Comparison of ENCODE assay signal across 26 cellular contexts in the genomic region with DNA sequence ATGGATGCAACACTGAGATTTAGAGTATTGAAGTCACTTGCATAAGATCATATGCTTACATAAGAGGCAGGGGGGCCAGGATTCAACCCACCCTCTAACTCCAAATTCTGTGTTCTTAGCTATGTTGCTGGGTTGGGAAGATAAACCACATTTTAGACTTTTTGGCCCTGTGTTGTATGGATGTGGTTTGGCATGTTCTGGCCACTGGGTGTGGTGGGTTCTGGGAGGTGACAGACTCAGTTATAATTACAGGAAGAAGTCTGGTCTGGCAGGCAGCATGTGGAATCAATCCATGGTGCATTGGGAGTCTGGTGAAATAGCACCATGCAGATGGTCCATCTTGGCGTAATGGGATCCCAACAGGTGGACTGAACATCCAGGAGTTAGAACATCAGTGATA.
DNase-seq lines count a peak whose midpoint lies in the region; ATAC-seq, FAIRE-seq and TF ChIP-seq lines count a peak whose summit lies in the region.
"Had no signal": no experiment of that assay in that cellular context is flagged by ENCODE, and none has a peak within 500 bp of the region (broad histone marks: within the 10 kb centered on the region; RNA-seq: fewer than 3 reads in every experiment).

No MANE protein-coding gene starts in this region.

- H3K9me3 ChIP-seq in OCI-LY3 (ENCODE audit: insufficient read depth, low read length), result peaks cover 8% of the 10 kb centered on the region; the same call in 1 of the 2 replicates
- H3K9me3 ChIP-seq: sigmoid colon, SK-N-SH had no signal

- H3K27me3 ChIP-seq in OCI-LY3 (ENCODE audit: low read depth, low read length), result peaks cover 9% of the 10 kb centered on the region; the same call in 1 of the 2 replicates
- H3K27me3 ChIP-seq: sigmoid colon had no signal

- H3K27me3 Mint-ChIP-seq in Calu3 (ENCODE audit: unreplicated experiment), result no peaks in the 10 kb centered on the region
- H3K27me3 Mint-ChIP-seq in activated CD8-positive, alpha-beta T cell treated with anti-CD3 and anti-CD28 coated beads, Interleukin-2, amount 10 ng/mL, durations not matched to agents 7 days and 5 days (ENCODE audit: low read depth), result no peaks in the 10 kb centered on the region
- H3K27me3 Mint-ChIP-seq: CD4-positive, alpha-beta T cell had no signal

- no peaks in the 10 kb centered on the region for H3K79me2 ChIP-seq in OCI-LY3 (ENCODE audit: low read length)

- intact Hi-C loops in Calu3 (cut with micrococcal nuclease; ENCODE audit: unreplicated experiment), result loop anchor here (1.0 to 10.0 kb wide), 6 partner anchors 51 to 533 kb away; no protein-coding TSS in a partner anchor

- peak overlapping the region; percentile 30 for H3K27ac Mint-ChIP-seq in Calu3 (ENCODE audit: unreplicated experiment)
- no peak overlapping the region for H3K27ac Mint-ChIP-seq in activated CD8-positive, alpha-beta T cell treated with anti-CD3 and anti-CD28 coated beads, Interleukin-2, amount 10 ng/mL, durations not matched to agents 7 days and 5 days
- H3K27ac Mint-ChIP-seq: activated CD8-positive, alpha-beta T cell treated with anti-CD3 and anti-CD28 coated beads for 36 hours; activated naive CD4-positive, alpha-beta T cell treated with anti-CD3 and anti-CD28 coated beads, Interleukin-2, amount 50 U/mL, for 72 hours; activated T-helper 2 cell treated with anti-CD3 and anti-CD28 coated beads, Interferon-gamma antibody, Interleukin-2, Interleukin-4, amounts not matched to agents 10 μg/mL and 5 μg/mL and 100 μg/mL, durations not matched to agents 14 hours and 24 hours and 36 hours; CD4-positive, alpha-beta T cell; stimulated activated naive B cell treated with anti-CD40 and anti-IgM and Interleukin-4, amounts not matched to agents 10 μg/mL and 1 μg/mL and 100 μg/mL, for 72 hours; T-helper 17 cell had no signal

- FAIRE-seq in H54 (lab: Jason Lieb, UNC), result no peak
- FAIRE-seq: endometrium, GM12892, urothelium cell line had no signal

- no peak overlapping the region for H3K4me3 Mint-ChIP-seq in Calu3 (ENCODE audit: low read depth, unreplicated experiment)
- no peak overlapping the region for H3K4me3 Mint-ChIP-seq in activated CD8-positive, alpha-beta T cell treated with anti-CD3 and anti-CD28 coated beads, Interleukin-2, amount 10 ng/mL, durations not matched to agents 7 days and 5 days
- H3K4me3 Mint-ChIP-seq: activated CD8-positive, alpha-beta T cell treated with anti-CD3 and anti-CD28 coated beads for 36 hours; CD4-positive, alpha-beta T cell; stimulated activated naive B cell treated with anti-CD40 and anti-IgM and Interleukin-4, amounts not matched to agents 10 μg/mL and 1 μg/mL and 100 μg/mL, for 72 hours; T-helper 17 cell had no signal

- DNase-seq in Calu3 (no peak), erythroblast (lab: John Stamatoyannopoulos, UW) (peak; percentile 24 to 26), omental fat pad (ENCODE audit: low spot score) (no peak), H54 (ENCODE audit: insufficient read length, low spot score) (no peak), HUDEP-2 (lab: John Stamatoyannopoulos, UW; ENCODE audit: unreplicated experiment in 76 of 76) (no peak)
- no peak for DNase-seq in activated CD8-positive, alpha-beta T cell treated with anti-CD3 and anti-CD28 coated beads, Interleukin-2, amount 10 ng/mL, durations not matched to agents 7 days and 5 days
- DNase-seq: activated CD4-positive, alpha-beta T cell treated with anti-CD3 and anti-CD28 coated beads for 1 hour; activated CD8-positive, alpha-beta T cell treated with anti-CD3 and anti-CD28 coated beads for 36 hours; CD4-positive, alpha-beta T cell; central memory CD4-positive, alpha-beta T cell; dermis blood vessel endothelial cell; GOT3; NCI-H1105; NCI-H2029; NCI-H2227 treated with DMSO at 0.1 percent for 48 hours; posterior cingulate gyrus; sigmoid colon; SK-N-SH; stimulated activated naive B cell treated with anti-CD40 and anti-IgM and Interleukin-4, amounts not matched to agents 10 μg/mL and 1 μg/mL and 100 μg/mL, for 72 hours; T-helper 17 cell had no signal

- H3K4me2 ChIP-seq in OCI-LY3 (ENCODE audit: low read length), result peak overlapping the region; percentile 64
- H3K4me2 ChIP-seq: SK-N-SH had no signal

- no peaks in the 10 kb centered on the region for H3K36me3 Mint-ChIP-seq in Calu3 (ENCODE audit: insufficient read depth, unreplicated experiment)
- no peaks in the 10 kb centered on the region for H3K36me3 Mint-ChIP-seq in activated CD8-positive, alpha-beta T cell treated with anti-CD3 and anti-CD28 coated beads, Interleukin-2, amount 10 ng/mL, durations not matched to agents 7 days and 5 days (ENCODE audit: low read depth)
- H3K36me3 Mint-ChIP-seq: activated naive CD4-positive, alpha-beta T cell treated with anti-CD3 and anti-CD28 coated beads, Interleukin-2, amount 50 U/mL, for 72 hours; stimulated activated naive B cell treated with anti-CD40 and anti-IgM and Interleukin-4, amounts not matched to agents 10 μg/mL and 1 μg/mL and 100 μg/mL, for 72 hours had no signal

- no peaks in the 10 kb centered on the region for H3K9me3 Mint-ChIP-seq in Calu3 (ENCODE audit: low read depth, unreplicated experiment)
- H3K9me3 Mint-ChIP-seq in activated CD8-positive, alpha-beta T cell treated with anti-CD3 and anti-CD28 coated beads, Interleukin-2, amount 10 ng/mL, durations not matched to agents 7 days and 5 days (ENCODE audit: insufficient read depth), result no peaks in the 10 kb centered on the region
- H3K9me3 Mint-ChIP-seq: activated CD8-positive, alpha-beta T cell treated with anti-CD3 and anti-CD28 coated beads for 36 hours; activated T-helper 2 cell treated with anti-CD3 and anti-CD28 coated beads, Interferon-gamma antibody, Interleukin-2, Interleukin-4, amounts not matched to agents 10 μg/mL and 5 μg/mL and 100 μg/mL, durations not matched to agents 14 hours and 24 hours and 36 hours; CD4-positive, alpha-beta T cell had no signal

- peaks cover 17% of the 10 kb centered on the region for H3K4me1 Mint-ChIP-seq in Calu3 (ENCODE audit: low read depth, unreplicated experiment)
- peaks cover 3% of the 10 kb centered on the region for H3K4me1 Mint-ChIP-seq in activated CD8-positive, alpha-beta T cell treated with anti-CD3 and anti-CD28 coated beads, Interleukin-2, amount 10 ng/mL, durations not matched to agents 7 days and 5 days (ENCODE audit: low read depth)
- H3K4me1 Mint-ChIP-seq: T-helper 17 cell had no signal

- no peak overlapping the region for H3K9ac ChIP-seq in OCI-LY3 (ENCODE audit: low read length)
- H3K9ac ChIP-seq: SK-N-SH had no signal

- BruUV-seq in Calu3 (replicated peaks; lab: Mats Ljungman, UMichigan), result no TSS peak

- CTCF ChIA-PET in Calu3 (lab: Charles Lee), result interaction anchor here (0.7 to 1.3 kb wide), 6 partner anchors 13 to 356 kb away, joined by 3 to 9 read pairs (median 4); no protein-coding TSS in a partner anchor
- CTCF ChIA-PET in activated CD8-positive, alpha-beta T cell treated with anti-CD3 and anti-CD28 coated beads, Interleukin-2, amount 10 ng/mL, durations not matched to agents 7 days and 5 days (lab: Charles Lee), result no interaction called here

- H3K27ac ChIP-seq in OCI-LY3 (ENCODE audit: low read length), result no peak overlapping the region
- H3K27ac ChIP-seq: sigmoid colon had no signal

- no peak for TF ChIP-seq POLR2A in erythroblast (IDR thresholded peaks at IDR 0.05; ENCODE audit: low read length)
- no peak for TF ChIP-seq POLR2A in H54 (IDR thresholded peaks at IDR 0.05; ENCODE audit: low read depth, low read length)

- no peaks in the 10 kb centered on the region for H3K36me3 ChIP-seq in OCI-LY3 (replicated peaks; ENCODE audit: low read depth, low read length)
- H3K36me3 ChIP-seq: sigmoid colon had no signal

- no peak overlapping the region for H3K4me3 ChIP-seq in OCI-LY3 (ENCODE audit: low read length)
- H3K4me3 ChIP-seq: sigmoid colon had no signal

- H4K20me1 ChIP-seq in OCI-LY3 (ENCODE audit: insufficient read depth, low read length), result no peaks in the 10 kb centered on the region

- POLR2A ChIA-PET in activated CD8-positive, alpha-beta T cell treated with anti-CD3 and anti-CD28 coated beads, Interleukin-2, amount 10 ng/mL, durations not matched to agents 7 days and 5 days (lab: Charles Lee), result no interaction called here

- ATAC-seq in omental fat pad (ENCODE audit: low FRiP score), result peak; percentile 14
- ATAC-seq in activated CD8-positive, alpha-beta T cell treated with anti-CD3 and anti-CD28 coated beads, Interleukin-2, amount 10 ng/mL, durations not matched to agents 7 days and 5 days, result no peak
- ATAC-seq: activated CD8-positive, alpha-beta T cell treated with anti-CD3 and anti-CD28 coated beads for 36 hours; activated naive CD4-positive, alpha-beta T cell treated with anti-CD3 and anti-CD28 coated beads, Interleukin-2, amount 50 U/mL, for 72 hours; stimulated activated naive B cell treated with anti-CD40 and anti-IgM and Interleukin-4, amounts not matched to agents 10 μg/mL and 1 μg/mL and 100 μg/mL, for 72 hours; T-helper 17 cell had no signal

- H2AFZ ChIP-seq in OCI-LY3 (ENCODE audit: low read depth, low read length), result no peak overlapping the region

- TF ChIP-seq CTCF in Calu3 (IDR thresholded peaks at IDR 0.05; ENCODE audit: unreplicated experiment), result no peak
- TF ChIP-seq CTCF in OCI-LY3 (IDR thresholded peaks at IDR 0.05; ENCODE audit: low read depth, low read length), result no peak
- no peak for TF ChIP-seq CTCF in omental fat pad (IDR thresholded peaks at IDR 0.05)

- H3K4me1 ChIP-seq in OCI-LY3 (ENCODE audit: low read length), result peaks cover 32% of the 10 kb centered on the region

Comparison
In these comparisons a context has a peak if more than half of its experiments do, and no peak if none do; other contexts are left out.
1. DNase-seq: peak in erythroblast (2 of 2); none in Calu3 (single experiment), omental fat pad (single experiment), activated CD8-positive, alpha-beta T cell treated with anti-CD3 and anti-CD28 coated beads, Interleukin-2, amount 10 ng/mL, durations not matched to agents 7 days and 5 days (single experiment), H54 (single experiment) and HUDEP-2 (0 of 76).